In genomic region chr5:122312670-122312988, GRCh38 we compare ENCODE assay signal across 8 cellular contexts. TPM values are rescaled to one million over a fixed set of nuclear protein-coding genes. Genes with fewer than 3 reads are reported as not detected.
DNase-seq lines count a peak whose midpoint lies in the region; ATAC-seq and TF ChIP-seq lines count a peak whose summit lies in the region.

No MANE protein-coding gene starts in this region.

- ATAC-seq in CD4-positive, alpha-beta T cell (ENCODE audit: poor library complexity): no peak
- ATAC-seq in HG02852 (IDR thresholded peaks at IDR 0.05; ENCODE audit: unreplicated experiment): peak; percentile 14
- no peak for ATAC-seq in GM19023 (IDR thresholded peaks at IDR 0.05; ENCODE audit: unreplicated experiment)
- no peak for ATAC-seq in GM18517 (IDR thresholded peaks at IDR 0.05; ENCODE audit: unreplicated experiment)
- ATAC-seq in GM21447 (IDR thresholded peaks at IDR 0.05; ENCODE audit: unreplicated experiment): no peak

- POLR2A ChIA-PET in CD4-positive, alpha-beta T cell (lab: Charles Lee): no interaction called here

- H3K36me3 ChIP-seq in breast epithelium: no peaks in the 10 kb centered on the region
- H3K36me3 ChIP-seq in stomach: no peaks in the 10 kb centered on the region

- H3K9me3 ChIP-seq in CD4-positive, alpha-beta T cell (ENCODE audit: control insufficient read depth, low read length): no peaks in the 10 kb centered on the region
- H3K9me3 ChIP-seq in breast epithelium: no peaks in the 10 kb centered on the region
- no peaks in the 10 kb centered on the region for H3K9me3 ChIP-seq in stomach

- intact Hi-C loops in CD4-positive, alpha-beta T cell (cut with DNase I, micrococcal nuclease): no loop called here
- intact Hi-C loops in breast epithelium (cut with DNase I; ENCODE audit: low total_unique reads): no loop called here
- intact Hi-C loops in stomach (cut with DNase I; ENCODE audit: low total_unique reads): no loop called here

- H3K4me3 ChIP-seq in breast epithelium: peak overlapping the region; percentile 60 to 84 (median 70)
- H3K4me3 ChIP-seq in stomach: peak overlapping the region; percentile 57 to 72 (median 63)

- peaks cover 8% of the 10 kb centered on the region for H3K4me1 Mint-ChIP-seq in CD4-positive, alpha-beta T cell (ENCODE audit: low read depth)

- peaks cover 2% of the 10 kb centered on the region for H3K9me3 Mint-ChIP-seq in CD4-positive, alpha-beta T cell

- H3K4me1 ChIP-seq in breast epithelium (no peaks in the 10 kb centered on the region), stomach (peaks cover 7 to 24% (median 22%) of the 10 kb centered on the region in 4 donors)

- no peak for TF ChIP-seq CTCF in CD4-positive, alpha-beta T cell (IDR thresholded peaks at IDR 0.05)
- TF ChIP-seq CTCF in breast epithelium (IDR thresholded peaks at IDR 0.05): no peak
- TF ChIP-seq CTCF in stomach (IDR thresholded peaks at IDR 0.05): no peak

- TF ChIP-seq POLR2A in breast epithelium (IDR thresholded peaks at IDR 0.05): no peak
- TF ChIP-seq POLR2A in stomach (IDR thresholded peaks at IDR 0.05): no peak

- DNase-seq in CD4-positive, alpha-beta T cell: no peak
- DNase-seq in breast epithelium (ENCODE audit: low spot score in 2 of 2): no peak
- DNase-seq in stomach: no peak

- peaks cover 60% of the 10 kb centered on the region for H3K27me3 Mint-ChIP-seq in CD4-positive, alpha-beta T cell

- CTCF ChIA-PET in CD4-positive, alpha-beta T cell (lab: Charles Lee): no interaction called here

- H3K36me3 Mint-ChIP-seq in CD4-positive, alpha-beta T cell (ENCODE audit: low read depth): no peaks in the 10 kb centered on the region

- 0 to 4% (median 3%) methylated on average over 14 of the region's 14 CpGs for WGBS in stomach, 5 donors

- TF ChIP-seq EP300 in stomach (IDR thresholded peaks at IDR 0.05): no peak

- H3K27ac Mint-ChIP-seq in CD4-positive, alpha-beta T cell: no peak overlapping the region

- H3K4me3 Mint-ChIP-seq in CD4-positive, alpha-beta T cell: peak overlapping the region; percentile 27

- H3K27ac ChIP-seq in CD4-positive, alpha-beta T cell (ENCODE audit: low read depth, low read length): no peak overlapping the region
- H3K27ac ChIP-seq in breast epithelium (peak overlapping the region; percentile 61 to 76), layer of hippocampus (ENCODE audit: low read depth, low read length) (peak overlapping the region; percentile 6), stomach (peak overlapping the region in 4 of 5 donors; percentile 45 to 73 (median 70))

- peaks cover 56% of the 10 kb centered on the region for H3K27me3 ChIP-seq in CD4-positive, alpha-beta T cell (ENCODE audit: control insufficient read depth, insufficient read depth, low read length)
- H3K27me3 ChIP-seq in breast epithelium (peaks cover 0 to 8% of the 10 kb centered on the region in 2 donors), layer of hippocampus (ENCODE audit: control insufficient read depth, insufficient read depth, low read length) (no peaks in the 10 kb centered on the region), stomach (peaks cover 0 to 55% (median 16%) of the 10 kb centered on the region in 3 donors)

RNA-seq across cellular contexts. Expression of gene SNCAIP, which starts 0.6 kb away (rescaled TPM):
- not detected for total RNA-seq in CD4-positive, alpha-beta T cell
- 10 to 100 TPM in 2 of 3 donors, 1 to 10 TPM in 1; 9.8 to 15.4 (median 10.9) TPM for total RNA-seq in breast epithelium
- total RNA-seq in stomach: 10 to 100 TPM in 2 of 5 donors, 1 to 10 TPM in 1, under 1 TPM in 1, not detected in 1; 0.45 to 10.6 (median 6.6) TPM
- 1 to 10 TPM in 2 of 3 donors, under 1 TPM in 1; 0.83 to 4.0 (median 2.0) TPM for polyA plus RNA-seq in stomach
